ENCODE assay signal across 8 cellular contexts in the genomic region with DNA sequence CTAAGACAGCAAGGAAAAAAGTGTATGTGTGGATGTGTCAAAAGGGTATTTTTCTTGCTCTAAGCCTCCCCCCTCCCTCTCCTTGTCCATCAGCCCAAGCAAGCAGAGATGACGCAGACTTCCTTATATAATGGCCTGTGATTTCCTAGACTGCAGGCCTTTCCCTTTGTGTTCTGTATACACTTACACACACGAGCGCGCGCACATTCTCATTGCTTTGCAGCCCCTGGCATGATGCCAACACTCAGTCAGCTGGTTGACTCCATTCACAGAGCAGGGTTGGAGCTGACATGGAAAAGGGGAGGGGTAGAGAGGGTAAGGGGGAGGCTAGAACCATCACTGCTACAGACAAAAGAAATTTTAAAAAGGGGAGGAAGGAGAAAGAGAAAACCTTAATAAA. TPM values are rescaled to one million over a fixed set of nuclear protein-coding genes. Genes with fewer than 3 reads are reported as not detected.
DNase-seq lines count a peak whose midpoint lies in the region; ATAC-seq and TF ChIP-seq lines count a peak whose summit lies in the region.

No MANE protein-coding gene starts in this region.

- peak; percentile 89 for DNase-seq in Daoy (ENCODE audit: low read depth)
- DNase-seq in NCI-H2171 treated with DMSO at 0.1 percent for 48 hours (lab: John Stamatoyannopoulos, UW) = peak; percentile 98
- DNase-seq in activated T-cell treated with anti-CD3 and anti-CD28 coated beads, Interleukin-2, amount 50 U/mL, for 48 hours = peak; percentile 36 to 38
- DNase-seq in glomerular visceral epithelial cell (ENCODE audit: extremely low spot score) = peak; percentile 98
- peak; percentile 95 for DNase-seq in osteocyte (ENCODE audit: extremely low spot score, unreplicated experiment)
- DNase-seq in GM19240 (ENCODE audit: insufficient read length, low spot score) = no peak

- H3K4me3 Mint-ChIP-seq in osteocyte (ENCODE audit: unreplicated experiment) = no peak overlapping the region

- no peaks in the 10 kb centered on the region for H3K9me3 Mint-ChIP-seq in osteocyte (ENCODE audit: unreplicated experiment)

- H3K4me1 Mint-ChIP-seq in osteocyte (ENCODE audit: unreplicated experiment) = peaks cover 5% of the 10 kb centered on the region

- ATAC-seq in HG03039 (IDR thresholded peaks at IDR 0.05; ENCODE audit: unreplicated experiment) (no peak), HG03442 (IDR thresholded peaks at IDR 0.05; ENCODE audit: unreplicated experiment) (no peak)

- no peak for TF ChIP-seq CTCF in osteocyte (IDR thresholded peaks at IDR 0.05)

- no peaks in the 10 kb centered on the region for H3K36me3 Mint-ChIP-seq in osteocyte (ENCODE audit: unreplicated experiment)

- no peak overlapping the region for H3K27ac Mint-ChIP-seq in osteocyte (ENCODE audit: unreplicated experiment)

- H3K27me3 Mint-ChIP-seq in osteocyte (ENCODE audit: unreplicated experiment) = no peaks in the 10 kb centered on the region

RNA-seq across cellular contexts. Expression of gene GATAD2B, which starts 41.8 kb away (rescaled TPM):
- 3.9 and 6.0 TPM in 2 replicates for total RNA-seq in Daoy (2014; rRNA removed; shearing (Covaris generic))
- 63.2 and 66.7 TPM in 2 replicates for total RNA-seq in osteocyte
